9 cellular contexts compared by ENCODE assay signal in genomic region chr5:100826133-100826532, GRCh38.
DNase-seq lines count a peak whose midpoint lies in the region; ATAC-seq, FAIRE-seq and TF ChIP-seq lines count a peak whose summit lies in the region.
"Had no signal": no experiment of that assay in that cellular context is flagged by ENCODE, and none has a peak within 500 bp of the region (broad histone marks: within the 10 kb centered on the region; RNA-seq: fewer than 3 reads in every experiment).

No MANE protein-coding gene starts in this region.

- ATAC-seq in HG03432 (IDR thresholded peaks at IDR 0.05; ENCODE audit: unreplicated experiment) (peak; percentile 39), HG03135 (IDR thresholded peaks at IDR 0.05; ENCODE audit: unreplicated experiment) (no peak)

- H3K4me3 Mint-ChIP-seq in activated T-helper 2 cell treated with anti-CD3 and anti-CD28 coated beads, Interferon-gamma antibody, Interleukin-2, Interleukin-4, amounts not matched to agents 10 μg/mL and 5 μg/mL and 100 μg/mL, durations not matched to agents 14 hours and 24 hours and 36 hours (ENCODE audit: low read depth) = no peak overlapping the region
- no peak overlapping the region for H3K4me3 Mint-ChIP-seq in Caco-2 (ENCODE audit: unreplicated experiment)

- DNase-seq in AML-193 (lab: John Stamatoyannopoulos, UW) (peak; percentile 22 to 31), GM18507 (ENCODE audit: extremely low spot score, insufficient read length, low read depth) (no peak), Caco-2 (no peak), BE2C (no peak), esophagus muscularis mucosa (ENCODE audit: extremely low spot score) (no peak)
- no peak for DNase-seq in activated T-helper 2 cell treated with anti-CD3 and anti-CD28 coated beads, Interferon-gamma antibody, Interleukin-2, Interleukin-4, amounts not matched to agents 10 μg/mL and 5 μg/mL and 100 μg/mL, durations not matched to agents 14 hours and 24 hours and 36 hours (ENCODE audit: low spot score)

- peaks cover 57% of the 10 kb centered on the region for H3K36me3 Mint-ChIP-seq in activated T-helper 2 cell treated with anti-CD3 and anti-CD28 coated beads, Interferon-gamma antibody, Interleukin-2, Interleukin-4, amounts not matched to agents 10 μg/mL and 5 μg/mL and 100 μg/mL, durations not matched to agents 14 hours and 24 hours and 36 hours (ENCODE audit: low read depth)
- H3K36me3 Mint-ChIP-seq in Caco-2 (ENCODE audit: insufficient read depth, unreplicated experiment) = peaks cover 6% of the 10 kb centered on the region

- no peak overlapping the region for H3K27ac ChIP-seq in esophagus muscularis mucosa (replicated peaks in 1 of 4)
- H3K27ac ChIP-seq: parathyroid adenoma had no signal

- H3K4me1 ChIP-seq in Caco-2 (peaks cover 34% of the 10 kb centered on the region), BE2C (no peaks in the 10 kb centered on the region; the same call in 1 of the 2 replicates), esophagus muscularis mucosa (peaks cover 0 to 13% (median 4%) of the 10 kb centered on the region in 4 donors)
- H3K4me1 ChIP-seq: parathyroid adenoma had no signal

- peak overlapping the region; percentile 56 for H3K27ac Mint-ChIP-seq in activated T-helper 2 cell treated with anti-CD3 and anti-CD28 coated beads, Interferon-gamma antibody, Interleukin-2, Interleukin-4, amounts not matched to agents 10 μg/mL and 5 μg/mL and 100 μg/mL, durations not matched to agents 14 hours and 24 hours and 36 hours
- no peak overlapping the region for H3K27ac Mint-ChIP-seq in Caco-2 (ENCODE audit: unreplicated experiment)

- 59% methylated on average over 2 of the region's 2 CpGs for WGBS in esophagus muscularis mucosa

- CTCF ChIA-PET in Caco-2 (lab: Charles Lee) = no interaction called here

- H3K9me3 ChIP-seq in Caco-2 (no peaks in the 10 kb centered on the region; the same call in 1 of the 2 replicates), BE2C (no peaks in the 10 kb centered on the region), esophagus muscularis mucosa (no peaks in the 10 kb centered on the region)

- H3K4me1 Mint-ChIP-seq in activated T-helper 2 cell treated with anti-CD3 and anti-CD28 coated beads, Interferon-gamma antibody, Interleukin-2, Interleukin-4, amounts not matched to agents 10 μg/mL and 5 μg/mL and 100 μg/mL, durations not matched to agents 14 hours and 24 hours and 36 hours (ENCODE audit: low read depth) = peaks cover 40% of the 10 kb centered on the region
- H3K4me1 Mint-ChIP-seq in Caco-2 (ENCODE audit: low read depth, unreplicated experiment) = peaks cover 7% of the 10 kb centered on the region

- H3K27me3 Mint-ChIP-seq in activated T-helper 2 cell treated with anti-CD3 and anti-CD28 coated beads, Interferon-gamma antibody, Interleukin-2, Interleukin-4, amounts not matched to agents 10 μg/mL and 5 μg/mL and 100 μg/mL, durations not matched to agents 14 hours and 24 hours and 36 hours (ENCODE audit: low read depth) = no peaks in the 10 kb centered on the region
- no peaks in the 10 kb centered on the region for H3K27me3 Mint-ChIP-seq in Caco-2 (ENCODE audit: insufficient read depth, unreplicated experiment)

- FAIRE-seq in GM18507 (lab: Jason Lieb, UNC) = peak; percentile 82

- H3K36me3 ChIP-seq in Caco-2 (ENCODE audit: control insufficient read depth, insufficient read depth, low read length) (no peaks in the 10 kb centered on the region), BE2C (no peaks in the 10 kb centered on the region), esophagus muscularis mucosa (no peaks in the 10 kb centered on the region)

- no peak for TF ChIP-seq EP300 in esophagus muscularis mucosa (IDR thresholded peaks at IDR 0.05)

- POLR2A ChIA-PET in Caco-2 (lab: Charles Lee) = no interaction called here

- TF ChIP-seq CTCF in Caco-2 (IDR thresholded peaks at IDR 0.05; ENCODE audit: insufficient read depth in 1 of 2, low read depth in 1 of 2, low read length in 1 of 2, severe bottlenecking in 1 of 2, unreplicated experiment in 1 of 2) (no peak), BE2C (IDR thresholded peaks at IDR 0.05; ENCODE audit: low read depth, low read length) (no peak), esophagus muscularis mucosa (IDR thresholded peaks at IDR 0.05) (no peak)

- H3K4me3 ChIP-seq in Caco-2 (ENCODE audit: low read depth, low read length) = no peak overlapping the region
- no peak overlapping the region for H3K4me3 ChIP-seq in BE2C (ENCODE audit: low read depth, low read length)
- no peak overlapping the region for H3K4me3 ChIP-seq in esophagus muscularis mucosa

- no peak for TF ChIP-seq POLR2A in esophagus muscularis mucosa (IDR thresholded peaks at IDR 0.05; ENCODE audit: low read depth)

- intact Hi-C loops in activated T-helper 2 cell treated with anti-CD3 and anti-CD28 coated beads, Interferon-gamma antibody, Interleukin-2, Interleukin-4, amounts not matched to agents 10 μg/mL and 5 μg/mL and 100 μg/mL, durations not matched to agents 14 hours and 24 hours and 36 hours (cut with micrococcal nuclease) = loop anchor here (1.0 to 2.0 kb wide), 4 partner anchors 11 to 74 kb away; no protein-coding TSS in a partner anchor
- intact Hi-C loops in Caco-2 (cut with micrococcal nuclease; ENCODE audit: unreplicated experiment) = loop anchor here (10.0 kb wide), 1 partner anchor 439 kb away; no protein-coding TSS in a partner anchor
- intact Hi-C loops in esophagus muscularis mucosa (cut with DNase I) = no loop called here

- no TSS peak for BruUV-seq in Caco-2 (replicated peaks; lab: Mats Ljungman, UMichigan)

- H3K27me3 ChIP-seq in Caco-2 (replicated peaks; ENCODE audit: control insufficient read depth, insufficient read depth, low read length) (no peaks in the 10 kb centered on the region), BE2C (no peaks in the 10 kb centered on the region), esophagus muscularis mucosa (no peaks in the 10 kb centered on the region)

- no peaks in the 10 kb centered on the region for H3K9me3 Mint-ChIP-seq in activated T-helper 2 cell treated with anti-CD3 and anti-CD28 coated beads, Interferon-gamma antibody, Interleukin-2, Interleukin-4, amounts not matched to agents 10 μg/mL and 5 μg/mL and 100 μg/mL, durations not matched to agents 14 hours and 24 hours and 36 hours
- no peaks in the 10 kb centered on the region for H3K9me3 Mint-ChIP-seq in Caco-2 (ENCODE audit: unreplicated experiment)

Comparison
In these comparisons a context has a peak if more than half of its experiments do, and no peak if none do; other contexts are left out.
1. DNase-seq: peak in AML-193 (2 of 2); none in GM18507 (single experiment), activated T-helper 2 cell treated with anti-CD3 and anti-CD28 coated beads, Interferon-gamma antibody, Interleukin-2, Interleukin-4, amounts not matched to agents 10 μg/mL and 5 μg/mL and 100 μg/mL, durations not matched to agents 14 hours and 24 hours and 36 hours (single experiment), Caco-2 (0 of 2), BE2C (single experiment) and esophagus muscularis mucosa (single experiment).